1 cellular context compared by ENCODE assay signal in genomic region chr7:73890541-73891147, GRCh38.
TF ChIP-seq lines count a peak whose summit lies in the region.

No MANE protein-coding gene starts in this region.

TF ChIP-seq in HEK293, 187 proteins besides CTCF, POLR2A, EP300 and RAD21 (continued from another document):
- TF ChIP-seq, protein P1, sequence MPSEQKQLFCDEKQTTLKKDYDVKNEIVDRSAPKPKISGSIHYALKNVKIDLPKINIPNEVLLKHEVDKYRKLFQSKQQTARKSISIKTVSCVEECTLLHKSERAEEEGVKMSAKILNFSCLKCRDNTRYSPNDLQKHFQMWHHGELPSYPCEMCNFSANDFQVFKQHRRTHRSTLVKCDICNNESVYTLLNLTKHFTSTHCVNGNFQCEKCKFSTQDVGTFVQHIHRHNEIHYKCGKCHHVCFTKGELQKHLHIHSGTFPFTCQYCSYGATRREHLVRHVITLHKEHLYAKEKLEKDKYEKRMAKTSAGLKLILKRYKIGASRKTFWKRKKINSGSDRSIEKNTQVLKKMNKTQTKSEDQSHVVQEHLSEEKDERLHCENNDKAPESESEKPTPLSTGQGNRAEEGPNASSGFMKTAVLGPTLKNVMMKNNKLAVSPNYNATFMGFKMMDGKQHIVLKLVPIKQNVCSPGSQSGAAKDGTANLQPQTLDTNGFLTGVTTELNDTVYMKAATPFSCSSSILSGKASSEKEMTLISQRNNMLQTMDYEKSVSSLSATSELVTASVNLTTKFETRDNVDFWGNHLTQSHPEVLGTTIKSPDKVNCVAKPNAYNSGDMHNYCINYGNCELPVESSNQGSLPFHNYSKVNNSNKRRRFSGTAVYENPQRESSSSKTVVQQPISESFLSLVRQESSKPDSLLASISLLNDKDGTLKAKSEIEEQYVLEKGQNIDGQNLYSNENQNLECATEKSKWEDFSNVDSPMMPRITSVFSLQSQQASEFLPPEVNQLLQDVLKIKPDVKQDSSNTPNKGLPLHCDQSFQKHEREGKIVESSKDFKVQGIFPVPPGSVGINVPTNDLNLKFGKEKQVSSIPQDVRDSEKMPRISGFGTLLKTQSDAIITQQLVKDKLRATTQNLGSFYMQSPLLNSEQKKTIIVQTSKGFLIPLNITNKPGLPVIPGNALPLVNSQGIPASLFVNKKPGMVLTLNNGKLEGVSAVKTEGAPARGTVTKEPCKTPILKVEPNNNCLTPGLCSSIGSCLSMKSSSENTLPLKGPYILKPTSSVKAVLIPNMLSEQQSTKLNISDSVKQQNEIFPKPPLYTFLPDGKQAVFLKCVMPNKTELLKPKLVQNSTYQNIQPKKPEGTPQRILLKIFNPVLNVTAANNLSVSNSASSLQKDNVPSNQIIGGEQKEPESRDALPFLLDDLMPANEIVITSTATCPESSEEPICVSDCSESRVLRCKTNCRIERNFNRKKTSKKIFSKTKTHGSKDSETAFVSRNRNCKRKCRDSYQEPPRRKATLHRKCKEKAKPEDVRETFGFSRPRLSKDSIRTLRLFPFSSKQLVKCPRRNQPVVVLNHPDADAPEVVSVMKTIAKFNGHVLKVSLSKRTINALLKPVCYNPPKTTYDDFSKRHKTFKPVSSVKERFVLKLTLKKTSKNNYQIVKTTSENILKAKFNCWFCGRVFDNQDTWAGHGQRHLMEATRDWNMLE (tag by site-specific recombination; conservative IDR thresholded peaks at IDR 0.05; ENCODE audit: low read depth) = peak; percentile 84
- peak; percentile 78 for TF ChIP-seq ZNF426 (tag by site-specific recombination; IDR thresholded peaks at IDR 0.05)
- no peak for TF ChIP-seq WT1 (tag by site-specific recombination; IDR thresholded peaks at IDR 0.05)
- TF ChIP-seq ZNF610 (tag by site-specific recombination; IDR thresholded peaks at IDR 0.05; ENCODE audit: borderline replicate concordance) = no peak
- TF ChIP-seq KLF9 (tag by site-specific recombination; IDR thresholded peaks at IDR 0.05; ENCODE audit: low read depth) = no peak
- peak; percentile 74 for TF ChIP-seq ZNF623 (tag by site-specific recombination; IDR thresholded peaks at IDR 0.05)
- 0 out of 2 replicates have a peak, but pooled peaks have one; percentile 38 for TF ChIP-seq ZNF138 (tag by site-specific recombination; IDR thresholded peaks at IDR 0.05; ENCODE audit: borderline replicate concordance)
- TF ChIP-seq KLF17 (tag by site-specific recombination; IDR thresholded peaks at IDR 0.05) = no peak
- TF ChIP-seq RBAK (tag by site-specific recombination; IDR thresholded peaks at IDR 0.05) = 0 out of 2 replicates have a peak, but pooled peaks have one; percentile 29
- TF ChIP-seq ZNF394 (tag by site-specific recombination; IDR thresholded peaks at IDR 0.05; ENCODE audit: borderline replicate concordance) = peak; percentile 90; the same call in 1 of the 2 replicates
- TF ChIP-seq ZBTB17 (tag by site-specific recombination; IDR thresholded peaks at IDR 0.05) = no peak
- no peak for TF ChIP-seq INSM2 (tag by site-specific recombination; IDR thresholded peaks at IDR 0.05)
- 0 out of 2 replicates have a peak, but pooled peaks have one; percentile 13 for TF ChIP-seq AEBP2 (tag by site-specific recombination; IDR thresholded peaks at IDR 0.05; ENCODE audit: borderline replicate concordance)
- TF ChIP-seq ZNF624 (tag by site-specific recombination; IDR thresholded peaks at IDR 0.05) = no peak
- peak; percentile 22; the same call in 1 of the 2 replicates for TF ChIP-seq ZNF654 (tag by site-specific recombination; IDR thresholded peaks at IDR 0.05; ENCODE audit: low read depth)
- TF ChIP-seq ZNF529 (tag by site-specific recombination; IDR thresholded peaks at IDR 0.05; ENCODE audit: insufficient replicate concordance) = no peak
- TF ChIP-seq ZNF274 (IDR thresholded peaks at IDR 0.05; ENCODE audit: low read length) = no peak
- no peak for TF ChIP-seq ZNF274 (tag by site-specific recombination; IDR thresholded peaks at IDR 0.05; ENCODE audit: borderline replicate concordance)
- TF ChIP-seq ZFHX2 (tag by site-specific recombination; conservative IDR thresholded peaks at IDR 0.05) = no peak
- no peak for TF ChIP-seq ZNF48 (tag by site-specific recombination; IDR thresholded peaks at IDR 0.05)
- TF ChIP-seq ZNF513 (tag by site-specific recombination; IDR thresholded peaks at IDR 0.05) = no peak
- no peak for TF ChIP-seq ZNF521 (tag by site-specific recombination; IDR thresholded peaks at IDR 0.05)
- no peak for TF ChIP-seq ZNF501 (tag by site-specific recombination; IDR thresholded peaks at IDR 0.05)
- TF ChIP-seq YY1 (tag by site-specific recombination; IDR thresholded peaks at IDR 0.05) = no peak
- TF ChIP-seq SCRT1 (tag by site-specific recombination; IDR thresholded peaks at IDR 0.05; ENCODE audit: borderline replicate concordance) = no peak
- no peak for TF ChIP-seq SP2 (tag by site-specific recombination; IDR thresholded peaks at IDR 0.05)
- no peak for TF ChIP-seq ZNF692 (tag by site-specific recombination; IDR thresholded peaks at IDR 0.05)
- TF ChIP-seq ZNF175 (tag by site-specific recombination; IDR thresholded peaks at IDR 0.05) = no peak
- no peak for TF ChIP-seq ZNF341 (tag by site-specific recombination; IDR thresholded peaks at IDR 0.05; ENCODE audit: low read depth)
